ENCODE assay signal across 2 cellular contexts in genomic region chr1:10824821-10825540, GRCh38.
TF ChIP-seq lines count a peak whose summit lies in the region.

No MANE protein-coding gene starts in this region.

TF ChIP-seq in H1, 55 proteins besides CTCF, POLR2A, EP300 and RAD21 (continued from another document):
- TF ChIP-seq JUND (IDR thresholded peaks at IDR 0.05; ENCODE audit: low read length), result peak; percentile 56; the same call in 1 of the 2 replicates
- TF ChIP-seq, protein P1, sequence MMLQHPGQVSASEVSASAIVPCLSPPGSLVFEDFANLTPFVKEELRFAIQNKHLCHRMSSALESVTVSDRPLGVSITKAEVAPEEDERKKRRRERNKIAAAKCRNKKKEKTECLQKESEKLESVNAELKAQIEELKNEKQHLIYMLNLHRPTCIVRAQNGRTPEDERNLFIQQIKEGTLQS (IDR thresholded peaks at IDR 0.05; ENCODE audit: insufficient read depth, low read depth, low read length), result no peak
- peak; percentile 87; the same call in 1 of the 2 replicates for TF ChIP-seq KDM1A (IDR thresholded peaks at IDR 0.05; ENCODE audit: borderline replicate concordance, low read length)

TF ChIP-seq in GM12891, 5 proteins besides CTCF, POLR2A, EP300 and RAD21 (continued from another document):
- TF ChIP-seq POU2F2 (IDR thresholded peaks at IDR 0.05; ENCODE audit: low read depth, low read length) (no peak), PAX5 (IDR thresholded peaks at IDR 0.05; ENCODE audit: insufficient read depth, low read length, severe bottlenecking) (no peak), SPI1 (IDR thresholded peaks at IDR 0.05; ENCODE audit: low read depth, low read length) (no peak), TAF1 (IDR thresholded peaks at IDR 0.05; ENCODE audit: low read depth, low read length) (no peak)
